In genomic region chr16:69833357-69833781, GRCh38 we compare ENCODE assay signal across 11 cellular contexts.
DNase-seq lines count a peak whose midpoint lies in the region; ATAC-seq and TF ChIP-seq lines count a peak whose summit lies in the region.
"Had no signal": no experiment of that assay in that cellular context is flagged by ENCODE, and none has a peak within 500 bp of the region (broad histone marks: within the 10 kb centered on the region; RNA-seq: fewer than 3 reads in every experiment).

No MANE protein-coding gene starts in this region.

- peak overlapping the region; percentile 20 to 39 for H3K27ac ChIP-seq in ascending aorta
- H3K27ac ChIP-seq in skeletal muscle tissue (ENCODE audit: low read depth, low read length): peak overlapping the region; percentile 36
- no peak overlapping the region for H3K27ac ChIP-seq in OCI-LY7 (ENCODE audit: low read depth, low read length, poor library complexity, severe bottlenecking)

- H3K4me1 ChIP-seq in ascending aorta (peaks cover 0 to 20% of the 10 kb centered on the region in 2 donors), skeletal muscle tissue (ENCODE audit: control insufficient read depth in 3 of 3, insufficient read depth in 3 of 3, low read length in 3 of 3) (peaks cover 19 to 27% (median 25%) of the 10 kb centered on the region in 3 donors), OCI-LY7 (ENCODE audit: insufficient read depth, low read length, poor library complexity, severe bottlenecking) (no peaks in the 10 kb centered on the region)

- H3K4me3 ChIP-seq in ascending aorta: no peak overlapping the region
- H3K4me3 ChIP-seq in skeletal muscle tissue (ENCODE audit: low read length in 3 of 3): no peak overlapping the region
- H3K4me3 ChIP-seq in OCI-LY7 (ENCODE audit: low read depth, low read length, poor library complexity, severe bottlenecking): no peak overlapping the region

- no peak overlapping the region for H3K4me2 ChIP-seq in OCI-LY7 (ENCODE audit: low read length)

- H3K9me3 ChIP-seq in ascending aorta: no peaks in the 10 kb centered on the region
- H3K9me3 ChIP-seq in skeletal muscle tissue (ENCODE audit: control insufficient read depth in 3 of 3, low read length in 3 of 3): no peaks in the 10 kb centered on the region
- H3K9me3 ChIP-seq in OCI-LY7 (ENCODE audit: low read length): no peaks in the 10 kb centered on the region

- no peak overlapping the region for H2AFZ ChIP-seq in OCI-LY7 (ENCODE audit: low read length)

- intact Hi-C loops in ascending aorta (cut with DNase I) (no loop called here), left ventricle myocardium superior (cut with micrococcal nuclease) (no loop called here), OCI-LY7 (cut with micrococcal nuclease; ENCODE audit: unreplicated experiment) (no loop called here)

- no TSS peak for BruUV-seq in OCI-LY7 (replicated peaks; lab: Mats Ljungman, UMichigan)

- CTCF ChIA-PET in OCI-LY7 (lab: Charles Lee; ENCODE audit: unreplicated experiment): interaction anchor here (0.7 kb wide), 1 partner anchor 898 kb away, joined by 3 read pairs; no protein-coding TSS in a partner anchor

- peak overlapping the region in 1 of 3 donors; percentile 9 for H3K9ac ChIP-seq in skeletal muscle tissue (ENCODE audit: low read depth in 1 of 3, low read length in 3 of 3)

- H3K9me2 ChIP-seq in OCI-LY7 (ENCODE audit: insufficient read depth, low read length): no peaks in the 10 kb centered on the region

- peak; percentile 56 for ATAC-seq in left ventricle myocardium superior
- no peak for ATAC-seq in GM19455 (IDR thresholded peaks at IDR 0.05; ENCODE audit: unreplicated experiment)
- ATAC-seq: naive thymus-derived CD8-positive, alpha-beta T cell had no signal

- no peaks in the 10 kb centered on the region for H3K36me3 ChIP-seq in ascending aorta
- peaks cover 0 to 2% (median 0%) of the 10 kb centered on the region in 3 donors for H3K36me3 ChIP-seq in skeletal muscle tissue (ENCODE audit: control insufficient read depth in 3 of 3, insufficient read depth in 3 of 3, low read length in 3 of 3)
- no peaks in the 10 kb centered on the region for H3K36me3 ChIP-seq in OCI-LY7 (ENCODE audit: insufficient read depth, low read length)

- peak; percentile 34 for DNase-seq in LHCN-M2 (ENCODE audit: low read depth)
- DNase-seq in ascending aorta (ENCODE audit: low spot score in 2 of 2): no peak
- no peak for DNase-seq in left ventricle myocardium superior
- DNase-seq in UCSD-AML1 (lab: John Stamatoyannopoulos, UW; ENCODE audit: unreplicated experiment): no peak
- DNase-seq in DMS114 treated with DMSO at 0.1 percent for 48 hours (lab: John Stamatoyannopoulos, UW; ENCODE audit: unreplicated experiment): no peak
- no peak for DNase-seq in OCI-LY7 (ENCODE audit: low spot score)
- DNase-seq: islet precursor cell; naive thymus-derived CD8-positive, alpha-beta T cell; NCI-H1048 had no signal

- no peaks in the 10 kb centered on the region for H4K20me1 ChIP-seq in OCI-LY7 (ENCODE audit: insufficient read depth, low read length)

- no peaks in the 10 kb centered on the region for H3K79me2 ChIP-seq in OCI-LY7 (ENCODE audit: insufficient read depth, low read depth, low read length)

- POLR2A ChIA-PET in OCI-LY7 (lab: Charles Lee): interaction anchor here (0.6 kb wide), 1 partner anchor 15 kb away, joined by 6 read pairs; no protein-coding TSS in a partner anchor

- TF ChIP-seq CTCF in ascending aorta (IDR thresholded peaks at IDR 0.05) (no peak), OCI-LY7 (conservative IDR thresholded peaks at IDR 0.05; ENCODE audit: low read length) (no peak)

- H3K27me3 ChIP-seq in ascending aorta (no peaks in the 10 kb centered on the region), skeletal muscle tissue (ENCODE audit: control insufficient read depth in 3 of 3, insufficient read depth in 3 of 3, low read length in 3 of 3) (no peaks in the 10 kb centered on the region)
